Comparison of ENCODE assay signal across 20 cellular contexts in the genomic region with DNA sequence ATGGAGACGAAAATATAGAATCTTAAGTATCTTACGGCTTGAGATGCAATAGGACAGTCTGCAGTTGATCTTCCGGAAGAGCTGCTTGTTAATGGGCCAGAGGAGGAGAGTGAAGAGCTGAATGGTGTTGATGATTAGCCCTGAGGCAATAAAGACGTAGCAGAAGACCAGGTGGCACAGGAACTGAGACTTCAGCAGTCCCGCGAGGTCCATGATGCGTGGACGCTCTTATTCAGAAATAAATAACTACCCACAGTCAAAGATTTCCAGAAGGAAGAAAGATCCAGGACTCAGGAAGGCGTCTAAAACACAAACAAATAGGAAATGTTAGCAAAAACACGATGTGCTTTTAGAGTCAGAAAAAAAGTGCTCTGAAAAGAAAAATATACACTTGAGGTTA.
"Had no signal": no experiment of that assay in that cellular context is flagged by ENCODE, and none has a peak within 500 bp of the region (broad histone marks: within the 10 kb centered on the region; RNA-seq: fewer than 3 reads in every experiment).

No MANE protein-coding gene starts in this region.

- H3K9me3 ChIP-seq: adrenal gland, ascending aorta, breast epithelium, pancreas, prostate gland, sigmoid colon, tibial nerve had no signal

- ATAC-seq: left ventricle myocardium superior; pancreas; stimulated activated naive B cell treated with anti-CD40 and anti-IgM and Interleukin-4, amounts not matched to agents 10 μg/mL and 1 μg/mL and 100 μg/mL, for 72 hours had no signal

- H3K9me3 Mint-ChIP-seq: activated naive CD4-positive, alpha-beta T cell treated with anti-CD3 and anti-CD28 coated beads for 36 hours; activated naive CD8-positive, alpha-beta T cell treated with anti-CD3 and anti-CD28 coated beads for 36 hours had no signal

- H3K4me1 ChIP-seq: breast epithelium had no signal

- H3K27ac ChIP-seq: adrenal gland, ascending aorta, breast epithelium, epithelial cell of prostate, pancreas, prostate gland, sigmoid colon had no signal

- H3K4me3 Mint-ChIP-seq: activated naive CD4-positive, alpha-beta T cell treated with anti-CD3 and anti-CD28 coated beads for 36 hours; activated naive CD8-positive, alpha-beta T cell treated with anti-CD3 and anti-CD28 coated beads for 36 hours; stimulated activated naive B cell treated with anti-CD40 and anti-IgM and Interleukin-4, amounts not matched to agents 10 μg/mL and 1 μg/mL and 100 μg/mL, for 72 hours had no signal

- H3K27ac Mint-ChIP-seq: activated naive CD4-positive, alpha-beta T cell treated with anti-CD3 and anti-CD28 coated beads for 36 hours; activated naive CD8-positive, alpha-beta T cell treated with anti-CD3 and anti-CD28 coated beads for 36 hours; stimulated activated naive B cell treated with anti-CD40 and anti-IgM and Interleukin-4, amounts not matched to agents 10 μg/mL and 1 μg/mL and 100 μg/mL, for 72 hours had no signal

- H3K27me3 ChIP-seq: adrenal gland, ascending aorta, breast epithelium, pancreas, sigmoid colon, tibial nerve had no signal

- H3K36me3 ChIP-seq: adrenal gland, breast epithelium, pancreas, prostate gland, tibial nerve had no signal

- H3K27me3 Mint-ChIP-seq: activated naive CD8-positive, alpha-beta T cell treated with anti-CD3 and anti-CD28 coated beads for 36 hours; stimulated activated naive B cell treated with anti-CD40 and anti-IgM and Interleukin-4, amounts not matched to agents 10 μg/mL and 1 μg/mL and 100 μg/mL, for 72 hours had no signal

- DNase-seq: activated CD4-positive, alpha-beta T cell treated with anti-CD3 and anti-CD28 coated beads for 4 hours; activated CD4-positive, alpha-beta T cell treated with anti-CD3 and anti-CD28 coated beads, Interleukin-2, amount 50 U/mL, for 48 hours; activated CD8-positive, alpha-beta memory T cell treated with anti-CD3 and anti-CD28 coated beads for 24 hours; activated effector memory CD4-positive, alpha-beta T cell treated with anti-CD3 and anti-CD28 coated beads, Interleukin-2, amount 50 U/mL, for 16 hours; activated naive CD4-positive, alpha-beta T cell treated with anti-CD3 and anti-CD28 coated beads for 36 hours; activated naive CD8-positive, alpha-beta T cell treated with anti-CD3 and anti-CD28 coated beads for 36 hours; adrenal gland; central memory CD4-positive, alpha-beta T cell; left ventricle myocardium superior; pancreas; sigmoid colon; small intestine; stimulated activated CD4-positive, alpha-beta T cell treated with anti-CD3 and anti-CD28 coated beads, Interleukin-15, amount 100 ng/mL, for 24 hours; stimulated activated CD4-positive, alpha-beta T cell treated with anti-CD3 and anti-CD28 coated beads, Interleukin-2, amount 100 ng/mL, for 24 hours; stimulated activated naive B cell treated with anti-CD40 and anti-IgM and Interleukin-4, amounts not matched to agents 10 μg/mL and 1 μg/mL and 100 μg/mL, for 72 hours had no signal

- H3K4me3 ChIP-seq: adrenal gland, ascending aorta, breast epithelium, pancreas, prostate gland, sigmoid colon, tibial nerve had no signal
